ENCODE assay signal across 21 cellular contexts in the genomic region with DNA sequence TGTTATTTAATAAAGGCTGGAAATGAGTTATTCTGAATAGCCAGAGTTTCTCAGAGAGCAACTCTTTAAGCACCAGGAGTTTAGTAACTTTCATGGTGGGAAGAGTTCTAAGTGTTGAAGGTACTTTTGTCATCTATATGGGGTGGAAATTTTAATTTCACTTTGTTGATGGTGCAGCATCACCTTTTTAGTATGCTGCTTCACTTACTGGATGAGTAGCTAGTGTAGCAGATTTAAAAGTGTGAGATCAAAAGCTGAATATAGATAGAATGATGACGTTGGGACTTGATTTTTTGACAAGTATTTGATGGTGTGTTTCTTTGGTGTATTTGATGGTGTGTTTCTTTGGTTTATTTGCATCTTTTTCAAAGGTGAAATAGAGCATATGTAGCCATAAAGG. TPM values are rescaled to one million over a fixed set of nuclear protein-coding genes. Genes with fewer than 3 reads are reported as not detected.
DNase-seq lines count a peak whose midpoint lies in the region; ATAC-seq, FAIRE-seq and TF ChIP-seq lines count a peak whose summit lies in the region.
"Had no signal": no experiment of that assay in that cellular context is flagged by ENCODE, and none has a peak within 500 bp of the region (broad histone marks: within the 10 kb centered on the region; RNA-seq: fewer than 3 reads in every experiment).

No MANE protein-coding gene starts in this region.

- H3K36me3 ChIP-seq in DOHH2 (ENCODE audit: control insufficient read depth, low read length) (peaks cover 20% of the 10 kb centered on the region), HepG2 (replicated peaks in 1 of 2; ENCODE audit: control insufficient read depth in 1 of 2, insufficient read depth in 2 of 2, low read length in 2 of 2) (peaks cover 6 to 8% of the 10 kb centered on the region in 2 experiments; a peak in 2 of 5 replicates)
- H3K36me3 ChIP-seq: colonic mucosa, left lung had no signal

- FAIRE-seq in HepG2 (lab: Jason Lieb, UNC): no peak
- FAIRE-seq: endometrium, GM12878, small intestine, urothelium cell line had no signal

- in situ Hi-C loops in HepG2 (cut with HindIII; ENCODE audit: extremely low pct_ligation_motif_present, low pct_unique_long_range_greater_than_20kb): no loop called here

- H3K79me2 ChIP-seq in DOHH2 (ENCODE audit: control insufficient read depth, low read length) (peaks cover 87% of the 10 kb centered on the region), HepG2 (ENCODE audit: insufficient read depth, low read length) (peaks cover 83% of the 10 kb centered on the region)

- no peak for TF ChIP-seq POLR2A in HepG2 (IDR thresholded peaks at IDR 0.05; ENCODE audit: insufficient read depth in 1 of 2, low read depth in 2 of 2, low read length in 2 of 2)

- H3F3A ChIP-seq in DOHH2 (ENCODE audit: control insufficient read depth, insufficient read depth): no peaks in the 10 kb centered on the region

- no peak overlapping the region for H3K4me3 Mint-ChIP-seq in activated CD8-positive, alpha-beta T cell treated with anti-CD3 and anti-CD28 coated beads for 36 hours
- no peak overlapping the region for H3K4me3 Mint-ChIP-seq in activated CD8-positive, alpha-beta T cell treated with anti-CD3 and anti-CD28 coated beads, Interleukin-2, amount 10 ng/mL, durations not matched to agents 7 days and 5 days
- H3K4me3 Mint-ChIP-seq in central memory CD8-positive, alpha-beta T cell: no peak overlapping the region
- H3K4me3 Mint-ChIP-seq in osteocyte (ENCODE audit: unreplicated experiment): no peak overlapping the region

- POLR2A ChIA-PET in activated CD8-positive, alpha-beta T cell treated with anti-CD3 and anti-CD28 coated beads for 36 hours (lab: Charles Lee): interaction anchor here (0.6 to 1.4 kb wide), 7 partner anchors 8 to 619 kb away, joined by 3 to 4 read pairs (median 3); a partner anchor contains a TSS
- POLR2A ChIA-PET in activated CD8-positive, alpha-beta T cell treated with anti-CD3 and anti-CD28 coated beads, Interleukin-2, amount 10 ng/mL, durations not matched to agents 7 days and 5 days (lab: Charles Lee): no interaction called here
- POLR2A ChIA-PET in HepG2 (lab: Yijun Ruan, JAX): interaction anchor here (0.6 to 1.4 kb wide), 5 partner anchors 11 to 48 kb away, joined by 3 to 6 read pairs (median 4); a partner anchor contains a TSS

- no peak overlapping the region for H2AFZ ChIP-seq in HepG2 (ENCODE audit: low read length)

- H3K27ac Mint-ChIP-seq in activated CD8-positive, alpha-beta T cell treated with anti-CD3 and anti-CD28 coated beads for 36 hours: peak overlapping the region; percentile 3
- H3K27ac Mint-ChIP-seq in activated CD8-positive, alpha-beta T cell treated with anti-CD3 and anti-CD28 coated beads, Interleukin-2, amount 10 ng/mL, durations not matched to agents 7 days and 5 days: no peak overlapping the region
- H3K27ac Mint-ChIP-seq in central memory CD8-positive, alpha-beta T cell (ENCODE audit: low read depth): peak overlapping the region; percentile 47
- peak overlapping the region; percentile 57 for H3K27ac Mint-ChIP-seq in osteocyte (ENCODE audit: unreplicated experiment)

- H3K4me1 Mint-ChIP-seq in activated CD8-positive, alpha-beta T cell treated with anti-CD3 and anti-CD28 coated beads for 36 hours (ENCODE audit: low read depth): peaks cover 67% of the 10 kb centered on the region
- H3K4me1 Mint-ChIP-seq in activated CD8-positive, alpha-beta T cell treated with anti-CD3 and anti-CD28 coated beads, Interleukin-2, amount 10 ng/mL, durations not matched to agents 7 days and 5 days (ENCODE audit: low read depth): peaks cover 49% of the 10 kb centered on the region
- H3K4me1 Mint-ChIP-seq in central memory CD8-positive, alpha-beta T cell: peaks cover 75% of the 10 kb centered on the region
- H3K4me1 Mint-ChIP-seq in osteocyte (ENCODE audit: unreplicated experiment): peaks cover 75% of the 10 kb centered on the region

- WGBS in HepG2 (ENCODE audit: low lambda C conversion rate): 90% methylated on average over 1 of the region's 1 CpG

- H3K9me3 ChIP-seq in DOHH2 (ENCODE audit: control insufficient read depth, insufficient read depth, low read length) (0 out of 2 replicates have a peak, but pooled peaks cover 6% of the 10 kb centered on the region), HepG2 (ENCODE audit: low read length) (no peaks in the 10 kb centered on the region)
- H3K9me3 ChIP-seq: colonic mucosa, left lung had no signal

- H3K4me1 ChIP-seq in DOHH2 (ENCODE audit: control insufficient read depth, low read length) (peaks cover 85% of the 10 kb centered on the region), HepG2 (ENCODE audit: insufficient read depth, low read length) (peaks cover 88% of the 10 kb centered on the region)
- H3K4me1 ChIP-seq: colonic mucosa had no signal

- no peak overlapping the region for H3K4me3 ChIP-seq in DOHH2 (ENCODE audit: low read length)
- no peak overlapping the region for H3K4me3 ChIP-seq in HepG2 (replicated peaks in 1 of 3; ENCODE audit: insufficient read depth in 1 of 3, low read depth in 2 of 3, low read length in 3 of 3)
- H3K4me3 ChIP-seq: BLaER1 treated with 17β-estradiol and CSF1 and Interleukin-3, amounts not matched to agents 10 nM and 100 nM; colonic mucosa; GM12878; left lung had no signal

- no peaks in the 10 kb centered on the region for H3K27me3 ChIP-seq in DOHH2 (ENCODE audit: control insufficient read depth, low read length)
- H3K27me3 ChIP-seq in HepG2 (ENCODE audit: control insufficient read depth in 1 of 2, insufficient read depth in 2 of 2, low read length in 2 of 2): no peaks in the 10 kb centered on the region
- H3K27me3 ChIP-seq: BLaER1 treated with 17β-estradiol and CSF1 and Interleukin-3, amounts not matched to agents 10 nM and 100 nM; colonic mucosa; left lung had no signal

- intact Hi-C loops in activated CD8-positive, alpha-beta T cell treated with anti-CD3 and anti-CD28 coated beads for 36 hours (cut with micrococcal nuclease): loop anchor here (5.0 kb wide), 1 partner anchor 38 kb away; no protein-coding TSS in a partner anchor
- intact Hi-C loops in HepG2 (cut with micrococcal nuclease; ENCODE audit: unreplicated experiment): no loop called here

- no peaks in the 10 kb centered on the region for H3K9me2 ChIP-seq in DOHH2 (replicated peaks; ENCODE audit: control insufficient read depth, low read length)

- no peak for TF ChIP-seq CTCF in activated CD8-positive, alpha-beta T cell treated with anti-CD3 and anti-CD28 coated beads for 36 hours (IDR thresholded peaks at IDR 0.05)
- TF ChIP-seq CTCF in DOHH2 (IDR thresholded peaks at IDR 0.05; ENCODE audit: low read depth, low read length, poor library complexity, severe bottlenecking) (no peak), osteocyte (IDR thresholded peaks at IDR 0.05) (no peak), HepG2 (CRISPR knock-in tag; IDR thresholded peaks at IDR 0.05) (no peak)

- H3K4me2 ChIP-seq in DOHH2 (ENCODE audit: low read length) (peak overlapping the region; percentile 6), HepG2 (ENCODE audit: low read depth, low read length) (no peak overlapping the region)

- BruUV-seq in HepG2 (replicated peaks; lab: Mats Ljungman, UMichigan): no TSS peak

- no peak overlapping the region for H3K9ac ChIP-seq in HepG2 (ENCODE audit: insufficient read depth, low read depth, low read length)

- CTCF ChIA-PET in activated CD8-positive, alpha-beta T cell treated with anti-CD3 and anti-CD28 coated beads for 36 hours (lab: Charles Lee): interaction anchor here (1.0 to 1.4 kb wide), 8 partner anchors 9 to 326 kb away, joined by 3 to 7 read pairs (median 4); no protein-coding TSS in a partner anchor
- CTCF ChIA-PET in activated CD8-positive, alpha-beta T cell treated with anti-CD3 and anti-CD28 coated beads, Interleukin-2, amount 10 ng/mL, durations not matched to agents 7 days and 5 days (lab: Charles Lee): interaction anchor here (1.0 to 2.1 kb wide), 4 partner anchors 13 to 78 kb away, joined by 3 to 5 read pairs (median 4); no protein-coding TSS in a partner anchor
- CTCF ChIA-PET in HepG2 (lab: Yijun Ruan, JAX; ENCODE audit: low intra/inter-chr PET ratio, low total read pairs): no interaction called here

- H4K20me1 ChIP-seq in DOHH2 (ENCODE audit: control insufficient read depth, insufficient read depth, low read depth, low read length): peaks cover 17% of the 10 kb centered on the region
- peaks cover 61% of the 10 kb centered on the region for H4K20me1 ChIP-seq in HepG2 (ENCODE audit: insufficient read depth, low read length)

- H3K36me3 Mint-ChIP-seq in activated CD8-positive, alpha-beta T cell treated with anti-CD3 and anti-CD28 coated beads for 36 hours (ENCODE audit: low read depth): peaks cover 5% of the 10 kb centered on the region
- H3K36me3 Mint-ChIP-seq in activated CD8-positive, alpha-beta T cell treated with anti-CD3 and anti-CD28 coated beads, Interleukin-2, amount 10 ng/mL, durations not matched to agents 7 days and 5 days (ENCODE audit: low read depth): peaks cover 14% of the 10 kb centered on the region
- peaks cover 1% of the 10 kb centered on the region for H3K36me3 Mint-ChIP-seq in central memory CD8-positive, alpha-beta T cell (ENCODE audit: insufficient read depth)
- H3K36me3 Mint-ChIP-seq in osteocyte (ENCODE audit: unreplicated experiment): peaks cover 4% of the 10 kb centered on the region

- no peak for TF ChIP-seq RAD21 in HepG2 (CRISPR knock-in tag; IDR thresholded peaks at IDR 0.05)

- H3K9me3 Mint-ChIP-seq in activated CD8-positive, alpha-beta T cell treated with anti-CD3 and anti-CD28 coated beads for 36 hours: no peaks in the 10 kb centered on the region
- H3K9me3 Mint-ChIP-seq in activated CD8-positive, alpha-beta T cell treated with anti-CD3 and anti-CD28 coated beads, Interleukin-2, amount 10 ng/mL, durations not matched to agents 7 days and 5 days (ENCODE audit: insufficient read depth): no peaks in the 10 kb centered on the region
- no peaks in the 10 kb centered on the region for H3K9me3 Mint-ChIP-seq in central memory CD8-positive, alpha-beta T cell
- no peaks in the 10 kb centered on the region for H3K9me3 Mint-ChIP-seq in osteocyte (ENCODE audit: unreplicated experiment)

- TF ChIP-seq EP300 in HepG2 (IDR thresholded peaks at IDR 0.05; ENCODE audit: low read depth in 2 of 2, low read length in 2 of 2): no peak
- TF ChIP-seq EP300 in HepG2 (CRISPR knock-in tag; IDR thresholded peaks at IDR 0.05; ENCODE audit: borderline replicate concordance): no peak

- no peak for DNase-seq in activated CD8-positive, alpha-beta T cell treated with anti-CD3 and anti-CD28 coated beads for 36 hours
- no peak for DNase-seq in activated CD8-positive, alpha-beta T cell treated with anti-CD3 and anti-CD28 coated beads, Interleukin-2, amount 10 ng/mL, durations not matched to agents 7 days and 5 days
- no peak for DNase-seq in central memory CD8-positive, alpha-beta T cell (ENCODE audit: low spot score in 2 of 2)
- DNase-seq in osteocyte (ENCODE audit: extremely low spot score, unreplicated experiment): no peak
- no peak for DNase-seq in kidney tubule cell (ENCODE audit: low spot score)
- no peak for DNase-seq in AG08395 (ENCODE audit: low spot score)
- DNase-seq in HepG2 (ENCODE audit: low spot score): no peak
- DNase-seq: activated CD4-positive, alpha-beta T cell treated with anti-CD3 and anti-CD28 coated beads for 48 hours; activated CD8-positive, alpha-beta memory T cell treated with anti-CD3 and anti-CD28 coated beads, Interleukin-2, amount 50 U/mL, for 4 hours; colonic mucosa; left lung; NCI-H1417 treated with DMSO at 0.1 percent for 48 hours; NCI-H2107; NCI-H524; small intestine; stimulated activated CD4-positive, alpha-beta T cell treated with anti-CD3 and anti-CD28 coated beads, Interleukin-2, amount 100 ng/mL, for 48 hours had no signal

- H3K27ac ChIP-seq in DOHH2 (ENCODE audit: low read depth, low read length) (no peak overlapping the region), HepG2 (ENCODE audit: extremely low read length, insufficient read depth, low read length) (no peak overlapping the region)
- H3K27ac ChIP-seq: colonic mucosa, left lung had no signal

- ATAC-seq in activated CD8-positive, alpha-beta T cell treated with anti-CD3 and anti-CD28 coated beads for 36 hours: no peak
- ATAC-seq in activated CD8-positive, alpha-beta T cell treated with anti-CD3 and anti-CD28 coated beads, Interleukin-2, amount 10 ng/mL, durations not matched to agents 7 days and 5 days: no peak
- ATAC-seq in central memory CD8-positive, alpha-beta T cell (replicated peaks; ENCODE audit: extremely low read depth, poor library complexity, severe bottlenecking): no peak
- ATAC-seq in HepG2: no peak
- ATAC-seq: GM12878, left lung had no signal

- no peaks in the 10 kb centered on the region for H3K27me3 Mint-ChIP-seq in activated CD8-positive, alpha-beta T cell treated with anti-CD3 and anti-CD28 coated beads for 36 hours
- H3K27me3 Mint-ChIP-seq in activated CD8-positive, alpha-beta T cell treated with anti-CD3 and anti-CD28 coated beads, Interleukin-2, amount 10 ng/mL, durations not matched to agents 7 days and 5 days (ENCODE audit: low read depth): no peaks in the 10 kb centered on the region
- no peaks in the 10 kb centered on the region for H3K27me3 Mint-ChIP-seq in central memory CD8-positive, alpha-beta T cell
- H3K27me3 Mint-ChIP-seq in osteocyte (ENCODE audit: unreplicated experiment): no peaks in the 10 kb centered on the region

RNA-seq across cellular contexts. Expression of a gene that starts 47.3 kb away (rescaled TPM):
- total RNA-seq in activated CD8-positive, alpha-beta T cell treated with anti-CD3 and anti-CD28 coated beads for 36 hours: 10 to 100 TPM; 26.3 to 27.3 TPM
- total RNA-seq in activated CD8-positive, alpha-beta T cell treated with anti-CD3 and anti-CD28 coated beads, Interleukin-2, amount 10 ng/mL, durations not matched to agents 7 days and 5 days: 10 to 100 TPM; 90.2 to 92.2 TPM
- total RNA-seq in osteocyte (123 and 126 TPM in 2 replicates), HepG2 (2016; rRNA removed; fragmentation: Illumina TruSeq; extraction: Trizol) (264 and 301 TPM in 2 replicates)
- 62.1 and 62.9 TPM in 2 replicates for total RNA-seq in HepG2 (2016; cell fraction: cytosol; rRNA removed; fragmentation: Illumina TruSeq; extraction: Trizol; ENCODE audit: low read depth)
- total RNA-seq in HepG2 (2016; cell fraction: insoluble cytoplasmic fraction; rRNA removed; fragmentation: Illumina TruSeq; extraction: Trizol): 264 and 269 TPM in 2 replicates
- total RNA-seq in HepG2 (2016; cell fraction: membrane; rRNA removed; fragmentation: Illumina TruSeq; extraction: Trizol): 200 and 238 TPM in 2 replicates
- total RNA-seq in HepG2 (2016; cell fraction: nucleus; rRNA removed; fragmentation: Illumina TruSeq; extraction: Trizol): 292 and 308 TPM in 2 replicates
- 101 and 105 TPM in 2 replicates for polyA plus RNA-seq in HepG2 (2011; rRNA removed)
- 67.0 and 72.8 TPM in 2 replicates for polyA plus RNA-seq in HepG2 (2011; cell fraction: cytosol; rRNA removed)
- polyA plus RNA-seq in HepG2 (2011; cell fraction: nucleus; rRNA removed): 261 and 287 TPM in 2 replicates
- polyA plus RNA-seq in HepG2 (2012): 138 and 155 TPM in 2 replicates
- 48.8 and 52.9 TPM in 2 replicates for polyA plus RNA-seq in HepG2 (2016; cell fraction: cytosol; fragmentation: Illumina TruSeq; extraction: Trizol; ENCODE audit: low read depth)
- 269 and 298 TPM in 2 replicates for polyA plus RNA-seq in HepG2 (2016; cell fraction: insoluble cytoplasmic fraction; fragmentation: Illumina TruSeq; extraction: Trizol; ENCODE audit: low read depth)
- polyA plus RNA-seq in HepG2 (2016; cell fraction: membrane; fragmentation: Illumina TruSeq; extraction: Trizol; ENCODE audit: low read depth): 137 and 163 TPM in 2 replicates
- 298 and 312 TPM in 2 replicates for polyA plus RNA-seq in HepG2 (2016; cell fraction: nucleus; fragmentation: Illumina TruSeq; extraction: Trizol; ENCODE audit: insufficient read depth, low read depth)
- 84.0 and 279 TPM in 2 replicates for polyA minus RNA-seq in HepG2 (2011; rRNA and poly(A)+ RNA removed; ENCODE audit: low replicate concordance)
- 99.4 and 99.7 TPM in 2 replicates for polyA minus RNA-seq in HepG2 (2011; cell fraction: cytosol; rRNA and poly(A)+ RNA removed)
- 680 and 703 TPM in 2 replicates for polyA minus RNA-seq in HepG2 (2011; cell fraction: nucleus; rRNA and poly(A)+ RNA removed)
